Comparison of ENCODE assay signal across 8 cellular contexts in genomic region chr15:70974004-70974832, GRCh38.
DNase-seq lines count a peak whose midpoint lies in the region; ATAC-seq, FAIRE-seq and TF ChIP-seq lines count a peak whose summit lies in the region.

No MANE protein-coding gene starts in this region.

- no peaks in the 10 kb centered on the region for H3K36me3 Mint-ChIP-seq in activated naive CD4-positive, alpha-beta T cell treated with anti-CD3 and anti-CD28 coated beads, Interleukin-2, amount 10 ng/mL, durations not matched to agents 7 days and 5 days

- no peaks in the 10 kb centered on the region for H3K4me1 Mint-ChIP-seq in activated naive CD4-positive, alpha-beta T cell treated with anti-CD3 and anti-CD28 coated beads, Interleukin-2, amount 10 ng/mL, durations not matched to agents 7 days and 5 days

- FAIRE-seq in A204.1 (lab: Jason Lieb, UNC), result peak; percentile 93
- no peak for FAIRE-seq in H54 (lab: Jason Lieb, UNC)

- no peak for TF ChIP-seq POLR2A in H54 (IDR thresholded peaks at IDR 0.05; ENCODE audit: low read depth, low read length)

- peaks cover 8% of the 10 kb centered on the region for H3K27me3 Mint-ChIP-seq in activated naive CD4-positive, alpha-beta T cell treated with anti-CD3 and anti-CD28 coated beads, Interleukin-2, amount 10 ng/mL, durations not matched to agents 7 days and 5 days

- DNase-seq in H54 (ENCODE audit: insufficient read length, low spot score) (peak; percentile 2), globus pallidus (ENCODE audit: low spot score) (peak; percentile 0), GM19238 (ENCODE audit: insufficient read length, low spot score) (no peak)
- no peak for DNase-seq in activated naive CD4-positive, alpha-beta T cell treated with anti-CD3 and anti-CD28 coated beads, Interleukin-2, amount 10 ng/mL, durations not matched to agents 7 days and 5 days
- no peak for DNase-seq in activated CD8-positive, alpha-beta memory T cell treated with anti-CD3 and anti-CD28 coated beads, Interleukin-2, amount 50 U/mL, for 48 hours

- no peak overlapping the region for H3K27ac Mint-ChIP-seq in activated naive CD4-positive, alpha-beta T cell treated with anti-CD3 and anti-CD28 coated beads, Interleukin-2, amount 10 ng/mL, durations not matched to agents 7 days and 5 days

- ATAC-seq in SK-N-SH treated with all-trans-retinoic acid at 6 μM for 48 hours, result peak; percentile 70
- ATAC-seq in GM21423 (IDR thresholded peaks at IDR 0.05; ENCODE audit: unreplicated experiment), result no peak

- H3K4me3 Mint-ChIP-seq in activated naive CD4-positive, alpha-beta T cell treated with anti-CD3 and anti-CD28 coated beads, Interleukin-2, amount 10 ng/mL, durations not matched to agents 7 days and 5 days, result no peak overlapping the region

- CTCF ChIA-PET in activated naive CD4-positive, alpha-beta T cell treated with anti-CD3 and anti-CD28 coated beads, Interleukin-2, amount 10 ng/mL, durations not matched to agents 7 days and 5 days (lab: Charles Lee), result interaction anchor here (0.6 kb wide), 1 partner anchor 27 kb away, joined by 3 read pairs; no protein-coding TSS in a partner anchor

- H3K9me3 Mint-ChIP-seq in activated naive CD4-positive, alpha-beta T cell treated with anti-CD3 and anti-CD28 coated beads, Interleukin-2, amount 10 ng/mL, durations not matched to agents 7 days and 5 days, result no peaks in the 10 kb centered on the region

TF ChIP-seq in SK-N-SH treated with all-trans-retinoic acid at 6 μM for 48 hours, 23 proteins besides CTCF, POLR2A, EP300 and RAD21:
- TF ChIP-seq TOX (CRISPR knock-in tag; IDR thresholded peaks at IDR 0.05; ENCODE audit: borderline replicate concordance), result no peak
- TF ChIP-seq ZC3H10 (CRISPR knock-in tag; IDR thresholded peaks at IDR 0.05), result no peak
- TF ChIP-seq ZNF8 (CRISPR knock-in tag; IDR thresholded peaks at IDR 0.05), result no peak
- TF ChIP-seq ESRRG (CRISPR knock-in tag; IDR thresholded peaks at IDR 0.05), result no peak
- no peak for TF ChIP-seq ARNTL (CRISPR knock-in tag; IDR thresholded peaks at IDR 0.05; ENCODE audit: borderline replicate concordance, low read depth)
- TF ChIP-seq, protein P1, sequence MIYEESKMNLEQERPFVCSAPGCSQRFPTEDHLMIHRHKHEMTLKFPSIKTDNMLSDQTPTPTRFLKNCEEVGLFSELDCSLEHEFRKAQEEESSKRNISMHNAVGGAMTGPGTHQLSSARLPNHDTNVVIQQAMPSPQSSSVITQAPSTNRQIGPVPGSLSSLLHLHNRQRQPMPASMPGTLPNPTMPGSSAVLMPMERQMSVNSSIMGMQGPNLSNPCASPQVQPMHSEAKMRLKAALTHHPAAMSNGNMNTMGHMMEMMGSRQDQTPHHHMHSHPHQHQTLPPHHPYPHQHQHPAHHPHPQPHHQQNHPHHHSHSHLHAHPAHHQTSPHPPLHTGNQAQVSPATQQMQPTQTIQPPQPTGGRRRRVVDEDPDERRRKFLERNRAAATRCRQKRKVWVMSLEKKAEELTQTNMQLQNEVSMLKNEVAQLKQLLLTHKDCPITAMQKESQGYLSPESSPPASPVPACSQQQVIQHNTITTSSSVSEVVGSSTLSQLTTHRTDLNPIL (CRISPR knock-in tag; IDR thresholded peaks at IDR 0.05; ENCODE audit: low read depth), result no peak
- TF ChIP-seq ZFP30 (CRISPR knock-in tag; IDR thresholded peaks at IDR 0.05), result no peak
- TF ChIP-seq OSR1 (CRISPR knock-in tag; IDR thresholded peaks at IDR 0.05), result no peak
- no peak for TF ChIP-seq CSDC2 (CRISPR knock-in tag; IDR thresholded peaks at IDR 0.05)
- no peak for TF ChIP-seq PATZ1 (CRISPR knock-in tag; IDR thresholded peaks at IDR 0.05; ENCODE audit: borderline replicate concordance)
- TF ChIP-seq PPARA (CRISPR knock-in tag; IDR thresholded peaks at IDR 0.05; ENCODE audit: borderline replicate concordance), result no peak
- TF ChIP-seq ZNF70 (CRISPR knock-in tag; IDR thresholded peaks at IDR 0.05), result no peak
- no peak for TF ChIP-seq GLIS3 (CRISPR knock-in tag; IDR thresholded peaks at IDR 0.05)
- no peak for TF ChIP-seq TSHZ2 (CRISPR knock-in tag; IDR thresholded peaks at IDR 0.05)
TF ChIP-seq in SK-N-SH treated with all-trans-retinoic acid at 6 μM for 48 hours: peak in this region for 0.

Comparison
In these comparisons a context has a peak if more than half of its experiments do, and no peak if none do; other contexts are left out.
1. DNase-seq: peak in H54 (single experiment) and globus pallidus (single experiment); none in activated naive CD4-positive, alpha-beta T cell treated with anti-CD3 and anti-CD28 coated beads, Interleukin-2, amount 10 ng/mL, durations not matched to agents 7 days and 5 days (single experiment), GM19238 (single experiment) and activated CD8-positive, alpha-beta memory T cell treated with anti-CD3 and anti-CD28 coated beads, Interleukin-2, amount 50 U/mL, for 48 hours (single experiment).